ENCODE assay signal across 1 cellular context in the genomic region with DNA sequence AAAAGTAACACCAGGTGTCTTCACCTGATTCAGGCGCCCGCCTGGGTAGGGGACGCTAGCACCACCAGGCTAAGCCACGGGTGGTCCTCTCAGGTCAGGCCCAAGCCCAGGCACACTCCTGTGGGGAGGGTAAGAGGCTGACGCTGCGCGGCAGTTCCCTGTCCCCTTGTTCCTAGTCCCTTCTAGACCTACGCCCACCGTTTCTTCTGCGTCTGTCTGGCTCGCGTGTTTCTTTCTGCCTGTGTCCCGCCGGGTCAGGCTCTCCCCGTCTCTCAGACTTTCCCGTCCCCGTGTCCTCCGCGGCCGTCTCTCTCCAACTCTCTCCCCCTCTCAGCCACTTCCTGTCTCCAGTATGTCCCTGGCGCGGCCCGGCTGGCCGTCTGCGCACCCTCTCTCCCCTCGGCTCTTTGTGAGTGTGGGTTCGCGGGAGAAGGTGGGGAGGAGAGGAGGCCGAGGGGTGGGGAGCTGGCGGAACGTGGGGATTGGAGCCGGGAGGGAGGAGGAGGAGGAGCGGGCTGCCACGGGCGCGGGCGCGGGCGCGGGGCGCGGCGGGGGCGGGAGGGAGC.
TF ChIP-seq lines count a peak whose summit lies in the region.

No MANE protein-coding gene starts in this region.

TF ChIP-seq in A549, 52 proteins besides CTCF, POLR2A, EP300 and RAD21:
- TF ChIP-seq CEBPB (IDR thresholded peaks at IDR 0.05) (no peak), RFX5 (IDR thresholded peaks at IDR 0.05) (no peak), CBX2 (IDR thresholded peaks at IDR 0.05; ENCODE audit: borderline replicate concordance, low read depth) (no peak), BHLHE40 (IDR thresholded peaks at IDR 0.05; ENCODE audit: low read depth, low read length) (no peak), NFE2L2 (conservative IDR thresholded peaks at IDR 0.05; ENCODE audit: low read length) (no peak), MAFK (IDR thresholded peaks at IDR 0.05; ENCODE audit: partially characterized antibody) (no peak), BCL3 (IDR thresholded peaks at IDR 0.05) (peak; percentile 79), ZSCAN20 (CRISPR knock-in tag; IDR thresholded peaks at IDR 0.05) (no peak), NR3C1 (IDR thresholded peaks at IDR 0.05) (no peak), HES2 (IDR thresholded peaks at IDR 0.05) (no peak), HOXB5 (CRISPR knock-in tag; IDR thresholded peaks at IDR 0.05) (no peak), ZC3H11A (IDR thresholded peaks at IDR 0.05) (no peak), HOXA7 (CRISPR knock-in tag; IDR thresholded peaks at IDR 0.05) (no peak), CBX8 (IDR thresholded peaks at IDR 0.05) (no peak), ELK1 (IDR thresholded peaks at IDR 0.05; ENCODE audit: low read depth, low read length) (no peak), ZNF302 (CRISPR knock-in tag; IDR thresholded peaks at IDR 0.05) (no peak), RARB (CRISPR knock-in tag; IDR thresholded peaks at IDR 0.05) (no peak), FOXS1 (CRISPR knock-in tag; IDR thresholded peaks at IDR 0.05) (no peak), EHMT2 (IDR thresholded peaks at IDR 0.05; ENCODE audit: low read depth) (no peak), CHD2 (IDR thresholded peaks at IDR 0.05; ENCODE audit: low read length, partially characterized antibody) (no peak), GATA3 (IDR thresholded peaks at IDR 0.05; ENCODE audit: borderline replicate concordance) (no peak), JUNB (IDR thresholded peaks at IDR 0.05) (no peak), JUN (IDR thresholded peaks at IDR 0.05) (peak; percentile 54 to 62; a peak in 2 of 5 replicates), NPAS2 (CRISPR knock-in tag; IDR thresholded peaks at IDR 0.05; ENCODE audit: borderline replicate concordance) (no peak), RNF2 (IDR thresholded peaks at IDR 0.05; ENCODE audit: borderline replicate concordance, low read depth) (no peak), KDM5A (IDR thresholded peaks at IDR 0.05) (no peak), MYC (IDR thresholded peaks at IDR 0.05; ENCODE audit: borderline replicate concordance, low read length) (peak; percentile 64; the same call in 1 of the 2 replicates), PHF8 (IDR thresholded peaks at IDR 0.05; ENCODE audit: borderline replicate concordance, low read depth) (no peak), FOSB (CRISPR knock-in tag; IDR thresholded peaks at IDR 0.05) (0 out of 2 replicates have a peak, but pooled peaks have one; percentile 51), HDAC2 (IDR thresholded peaks at IDR 0.05) (no peak), ZFP36 (IDR thresholded peaks at IDR 0.05; ENCODE audit: borderline replicate concordance, partially characterized antibody) (no peak), KDM1A (IDR thresholded peaks at IDR 0.05; ENCODE audit: low read depth) (no peak), MAZ (IDR thresholded peaks at IDR 0.05; ENCODE audit: borderline replicate concordance, low read depth, low read length) (no peak), RCOR1 (IDR thresholded peaks at IDR 0.05; ENCODE audit: low read depth, low read length) (no peak), MAX (IDR thresholded peaks at IDR 0.05) (0 out of 2 replicates have a peak, but pooled peaks have one; percentile 26), ESRRA (IDR thresholded peaks at IDR 0.05; ENCODE audit: borderline replicate concordance, low read length) (no peak), TP53 (CRISPR knock-in tag; IDR thresholded peaks at IDR 0.05) (no peak), EHF (CRISPR knock-in tag; IDR thresholded peaks at IDR 0.05) (no peak), CHD4 (IDR thresholded peaks at IDR 0.05; ENCODE audit: borderline replicate concordance) (no peak), HMGXB4 (CRISPR knock-in tag; IDR thresholded peaks at IDR 0.05; ENCODE audit: borderline replicate concordance) (peak; percentile 25; the same call in 1 of the 2 replicates), HOXB13 (CRISPR knock-in tag; IDR thresholded peaks at IDR 0.05; ENCODE audit: low read depth) (no peak), SREBF2 (IDR thresholded peaks at IDR 0.05) (no peak), E2F6 (IDR thresholded peaks at IDR 0.05; ENCODE audit: borderline replicate concordance, low read depth) (no peak), FOSL2 (IDR thresholded peaks at IDR 0.05) (no peak), FOSL2 (CRISPR knock-in tag; IDR thresholded peaks at IDR 0.05) (no peak), HEYL (CRISPR knock-in tag; IDR thresholded peaks at IDR 0.05) (no peak), TFCP2L1 (CRISPR knock-in tag; IDR thresholded peaks at IDR 0.05) (peak; percentile 42; the same call in 1 of the 2 replicates), POLR2AphosphoS2 (conservative IDR thresholded peaks at IDR 0.05; ENCODE audit: low read length) (no peak), SMC3 (IDR thresholded peaks at IDR 0.05) (no peak)
- TF ChIP-seq, protein P1, sequence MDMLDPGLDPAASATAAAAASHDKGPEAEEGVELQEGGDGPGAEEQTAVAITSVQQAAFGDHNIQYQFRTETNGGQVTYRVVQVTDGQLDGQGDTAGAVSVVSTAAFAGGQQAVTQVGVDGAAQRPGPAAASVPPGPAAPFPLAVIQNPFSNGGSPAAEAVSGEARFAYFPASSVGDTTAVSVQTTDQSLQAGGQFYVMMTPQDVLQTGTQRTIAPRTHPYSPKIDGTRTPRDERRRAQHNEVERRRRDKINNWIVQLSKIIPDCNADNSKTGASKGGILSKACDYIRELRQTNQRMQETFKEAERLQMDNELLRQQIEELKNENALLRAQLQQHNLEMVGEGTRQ (IDR thresholded peaks at IDR 0.05) = no peak
- TF ChIP-seq, protein P2, sequence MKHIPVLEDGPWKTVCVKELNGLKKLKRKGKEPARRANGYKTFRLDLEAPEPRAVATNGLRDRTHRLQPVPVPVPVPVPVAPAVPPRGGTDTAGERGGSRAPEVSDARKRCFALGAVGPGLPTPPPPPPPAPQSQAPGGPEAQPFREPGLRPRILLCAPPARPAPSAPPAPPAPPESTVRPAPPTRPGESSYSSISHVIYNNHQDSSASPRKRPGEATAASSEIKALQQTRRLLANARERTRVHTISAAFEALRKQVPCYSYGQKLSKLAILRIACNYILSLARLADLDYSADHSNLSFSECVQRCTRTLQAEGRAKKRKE (CRISPR knock-in tag; IDR thresholded peaks at IDR 0.05; ENCODE audit: low read depth) = no peak
- TF ChIP-seq, protein P3, sequence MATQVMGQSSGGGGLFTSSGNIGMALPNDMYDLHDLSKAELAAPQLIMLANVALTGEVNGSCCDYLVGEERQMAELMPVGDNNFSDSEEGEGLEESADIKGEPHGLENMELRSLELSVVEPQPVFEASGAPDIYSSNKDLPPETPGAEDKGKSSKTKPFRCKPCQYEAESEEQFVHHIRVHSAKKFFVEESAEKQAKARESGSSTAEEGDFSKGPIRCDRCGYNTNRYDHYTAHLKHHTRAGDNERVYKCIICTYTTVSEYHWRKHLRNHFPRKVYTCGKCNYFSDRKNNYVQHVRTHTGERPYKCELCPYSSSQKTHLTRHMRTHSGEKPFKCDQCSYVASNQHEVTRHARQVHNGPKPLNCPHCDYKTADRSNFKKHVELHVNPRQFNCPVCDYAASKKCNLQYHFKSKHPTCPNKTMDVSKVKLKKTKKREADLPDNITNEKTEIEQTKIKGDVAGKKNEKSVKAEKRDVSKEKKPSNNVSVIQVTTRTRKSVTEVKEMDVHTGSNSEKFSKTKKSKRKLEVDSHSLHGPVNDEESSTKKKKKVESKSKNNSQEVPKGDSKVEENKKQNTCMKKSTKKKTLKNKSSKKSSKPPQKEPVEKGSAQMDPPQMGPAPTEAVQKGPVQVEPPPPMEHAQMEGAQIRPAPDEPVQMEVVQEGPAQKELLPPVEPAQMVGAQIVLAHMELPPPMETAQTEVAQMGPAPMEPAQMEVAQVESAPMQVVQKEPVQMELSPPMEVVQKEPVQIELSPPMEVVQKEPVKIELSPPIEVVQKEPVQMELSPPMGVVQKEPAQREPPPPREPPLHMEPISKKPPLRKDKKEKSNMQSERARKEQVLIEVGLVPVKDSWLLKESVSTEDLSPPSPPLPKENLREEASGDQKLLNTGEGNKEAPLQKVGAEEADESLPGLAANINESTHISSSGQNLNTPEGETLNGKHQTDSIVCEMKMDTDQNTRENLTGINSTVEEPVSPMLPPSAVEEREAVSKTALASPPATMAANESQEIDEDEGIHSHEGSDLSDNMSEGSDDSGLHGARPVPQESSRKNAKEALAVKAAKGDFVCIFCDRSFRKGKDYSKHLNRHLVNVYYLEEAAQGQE (IDR thresholded peaks at IDR 0.05) = no peak
- TF ChIP-seq, protein P4, sequence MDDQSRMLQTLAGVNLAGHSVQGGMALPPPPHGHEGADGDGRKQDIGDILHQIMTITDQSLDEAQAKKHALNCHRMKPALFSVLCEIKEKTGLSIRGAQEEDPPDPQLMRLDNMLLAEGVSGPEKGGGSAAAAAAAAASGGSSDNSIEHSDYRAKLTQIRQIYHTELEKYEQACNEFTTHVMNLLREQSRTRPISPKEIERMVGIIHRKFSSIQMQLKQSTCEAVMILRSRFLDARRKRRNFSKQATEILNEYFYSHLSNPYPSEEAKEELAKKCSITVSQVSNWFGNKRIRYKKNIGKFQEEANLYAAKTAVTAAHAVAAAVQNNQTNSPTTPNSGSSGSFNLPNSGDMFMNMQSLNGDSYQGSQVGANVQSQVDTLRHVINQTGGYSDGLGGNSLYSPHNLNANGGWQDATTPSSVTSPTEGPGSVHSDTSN (IDR thresholded peaks at IDR 0.05) = no peak
TF ChIP-seq in A549: peak in this region for 7.
